In genomic region chr16:907819-908218, GRCh38 we compare ENCODE assay signal across 1 cellular context.
TF ChIP-seq lines count a peak whose summit lies in the region.

No MANE protein-coding gene starts in this region.

TF ChIP-seq in IMR-90, 13 proteins besides CTCF, POLR2A, EP300 and RAD21 (continued from another document):
- TF ChIP-seq ELK1 (IDR thresholded peaks at IDR 0.05; ENCODE audit: borderline replicate concordance, low read depth, low read length) (no peak), MXI1 (IDR thresholded peaks at IDR 0.05; ENCODE audit: borderline replicate concordance, low read depth, low read length) (no peak), BHLHE40 (IDR thresholded peaks at IDR 0.05; ENCODE audit: low read depth, low read length) (no peak), RCOR1 (IDR thresholded peaks at IDR 0.05; ENCODE audit: insufficient replicate concordance, low read length) (no peak), NFE2L2 (IDR thresholded peaks at IDR 0.05; ENCODE audit: low read depth, low read length) (no peak), SMC3 (IDR thresholded peaks at IDR 0.05; ENCODE audit: low read depth, low read length) (no peak)
